8 cellular contexts compared by ENCODE assay signal in the genomic region with DNA sequence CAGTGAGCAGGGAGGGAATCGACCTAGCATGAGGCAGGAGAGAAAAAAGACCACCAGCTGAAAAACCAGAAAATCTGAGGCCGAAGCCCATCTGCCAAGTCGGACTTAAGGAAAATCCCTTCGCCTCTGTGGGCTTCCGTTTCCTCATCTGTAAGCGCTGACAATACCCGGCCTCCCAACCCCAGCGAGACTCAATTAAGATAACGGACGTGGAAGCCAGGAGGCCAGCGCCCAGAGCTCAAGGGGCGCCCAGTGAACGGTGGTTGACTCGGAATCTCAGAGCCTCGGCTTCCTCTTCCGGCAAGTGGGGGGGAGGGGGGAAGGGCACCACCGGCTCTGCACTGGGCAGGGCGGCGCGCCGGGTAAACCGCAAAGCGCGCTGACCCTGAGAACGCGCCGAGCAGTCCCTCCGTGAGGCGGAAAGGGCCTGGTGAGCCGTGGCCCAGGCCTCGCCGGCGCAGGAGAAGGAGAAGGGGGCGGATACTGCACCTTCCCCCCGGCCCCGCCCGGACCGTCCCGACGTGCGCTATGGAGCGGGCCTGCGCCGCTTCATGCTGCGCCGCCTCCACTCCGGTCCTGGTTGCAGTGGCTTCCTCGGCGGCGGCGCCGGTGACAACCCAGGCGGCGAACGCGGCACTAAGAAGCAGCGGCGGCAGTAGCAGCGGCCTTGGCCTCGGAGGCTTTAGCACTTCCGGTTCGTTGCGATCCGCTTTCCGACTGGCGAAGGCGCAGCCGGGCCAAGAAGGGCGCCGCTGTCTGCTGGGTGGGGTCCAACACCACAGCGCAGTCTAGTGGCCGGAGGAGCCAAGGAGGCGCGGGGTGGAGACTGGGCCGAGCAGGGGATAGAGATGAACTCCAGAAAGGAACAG. TPM values are rescaled to one million over a fixed set of nuclear protein-coding genes. Genes with fewer than 3 reads are reported as not detected.
DNase-seq lines count a peak whose midpoint lies in the region; ATAC-seq, FAIRE-seq and TF ChIP-seq lines count a peak whose summit lies in the region.

A gene (minus strand): TSS at position 693 of the 869 bp plus-strand sequence. CDS start 5,136 bp downstream, outside the sequence.

- peak; percentile 85 for FAIRE-seq in HTR-8/SVneo (lab: Jason Lieb, UNC)

- CTCF ChIA-PET in Caco-2 (lab: Charles Lee) = interaction anchor here (0.6 to 1.6 kb wide), 5 partner anchors 13 to 505 kb away, joined by 3 to 8 read pairs (median 4); a partner anchor contains a TSS
- CTCF ChIA-PET in activated CD8-positive, alpha-beta memory T cell treated with anti-CD3 and anti-CD28 coated beads, Interleukin-2, amount 10 ng/mL, durations not matched to agents 7 days and 5 days (lab: Charles Lee) = interaction anchor here (0.6 to 1.6 kb wide), 11 partner anchors 9 to 771 kb away, joined by 3 to 9 read pairs (median 3); no protein-coding TSS in a partner anchor

- DNase-seq in Caco-2 (peak; percentile 93 to 97), HTR-8/SVneo (ENCODE audit: insufficient read length, low spot score) (peak; percentile 92), NOMO-1 treated with dmso at 0.1 percent for 144 hours (lab: John Stamatoyannopoulos, UW; ENCODE audit: unreplicated experiment) (peak; percentile 92), endodermal cell (peak; percentile 99), mesenteric fat pad (ENCODE audit: low spot score) (peak; percentile 98)
- peak; percentile 96 for DNase-seq in activated CD8-positive, alpha-beta memory T cell treated with anti-CD3 and anti-CD28 coated beads, Interleukin-2, amount 10 ng/mL, durations not matched to agents 7 days and 5 days
- peak; percentile 87 to 90 for DNase-seq in stimulated activated CD8-positive, alpha-beta memory T cell treated with anti-CD3 and anti-CD28 coated beads, Interleukin-15, amount 100 ng/mL, for 4 hours (ENCODE audit: low read depth in 2 of 2)

- peak within 1 kb of the TSS; percentile 88 for H3K4me3 ChIP-seq in Caco-2 (ENCODE audit: low read depth, low read length)
- peak within 1 kb of the TSS; percentile 96 for H3K4me3 ChIP-seq in endodermal cell (ENCODE audit: low read length)

- no peaks in the 10 kb centered on the region for H3K36me3 ChIP-seq in Caco-2 (ENCODE audit: control insufficient read depth, insufficient read depth, low read length)
- peaks cover 24% of the 10 kb centered on the region for H3K36me3 ChIP-seq in endodermal cell (ENCODE audit: control insufficient read depth, insufficient read depth, low read length)

- WGBS in endodermal cell (ENCODE audit: insufficient coverage in 1 of 2, insufficient read length in 1 of 2), 2 experiments = 0% methylated on average over 36 to 75 of the region's 75 CpGs

- TF ChIP-seq CTCF in Caco-2 (IDR thresholded peaks at IDR 0.05; ENCODE audit: insufficient read depth in 1 of 2, low read depth in 1 of 2, low read length in 1 of 2, severe bottlenecking in 1 of 2, unreplicated experiment in 1 of 2) (peak; percentile 43 to 98), endodermal cell (conservative IDR thresholded peaks at IDR 0.05) (peak; percentile 94)

- peak within 1 kb of the TSS; percentile 80 for H3K27ac ChIP-seq in endodermal cell (ENCODE audit: low read depth, low read length)

- H3K9me3 ChIP-seq in Caco-2 = no peaks in the 10 kb centered on the region
- no peaks in the 10 kb centered on the region for H3K9me3 ChIP-seq in endodermal cell (ENCODE audit: control insufficient read depth, low read length)

- peak within 1 kb of the TSS; percentile 85 for H3K27ac Mint-ChIP-seq in Caco-2 (ENCODE audit: unreplicated experiment)
- peak within 1 kb of the TSS; percentile 96 for H3K27ac Mint-ChIP-seq in activated CD8-positive, alpha-beta memory T cell treated with anti-CD3 and anti-CD28 coated beads, Interleukin-2, amount 10 ng/mL, durations not matched to agents 7 days and 5 days
- peak within 1 kb of the TSS; percentile 92 for H3K27ac Mint-ChIP-seq in endodermal cell

- ATAC-seq in GM21360 (IDR thresholded peaks at IDR 0.05; ENCODE audit: unreplicated experiment) = peak; percentile 85
- ATAC-seq in activated CD8-positive, alpha-beta memory T cell treated with anti-CD3 and anti-CD28 coated beads, Interleukin-2, amount 10 ng/mL, durations not matched to agents 7 days and 5 days = peak; percentile 93

- H3K4me1 ChIP-seq in Caco-2 (peaks cover 7% of the 10 kb centered on the region), endodermal cell (ENCODE audit: control insufficient read depth, insufficient read depth, low read length) (no peaks in the 10 kb centered on the region)

- no peaks in the 10 kb centered on the region for H3K4me1 Mint-ChIP-seq in Caco-2 (ENCODE audit: low read depth, unreplicated experiment)
- peaks cover 49% of the 10 kb centered on the region for H3K4me1 Mint-ChIP-seq in activated CD8-positive, alpha-beta memory T cell treated with anti-CD3 and anti-CD28 coated beads, Interleukin-2, amount 10 ng/mL, durations not matched to agents 7 days and 5 days
- H3K4me1 Mint-ChIP-seq in endodermal cell = peaks cover 12% of the 10 kb centered on the region

- H3K4me3 Mint-ChIP-seq in Caco-2 (ENCODE audit: unreplicated experiment) (peak within 1 kb of the TSS; percentile 96), endodermal cell (peak within 1 kb of the TSS; percentile 86)
- peak within 1 kb of the TSS; percentile 99 for H3K4me3 Mint-ChIP-seq in activated CD8-positive, alpha-beta memory T cell treated with anti-CD3 and anti-CD28 coated beads, Interleukin-2, amount 10 ng/mL, durations not matched to agents 7 days and 5 days

- H3K9me3 Mint-ChIP-seq in Caco-2 (ENCODE audit: unreplicated experiment) = no peaks in the 10 kb centered on the region
- H3K9me3 Mint-ChIP-seq in activated CD8-positive, alpha-beta memory T cell treated with anti-CD3 and anti-CD28 coated beads, Interleukin-2, amount 10 ng/mL, durations not matched to agents 7 days and 5 days (ENCODE audit: low read depth) = no peaks in the 10 kb centered on the region
- peaks cover 3% of the 10 kb centered on the region for H3K9me3 Mint-ChIP-seq in endodermal cell

- POLR2A ChIA-PET in Caco-2 (lab: Charles Lee) = interaction anchor here (0.5 to 0.7 kb wide), 7 partner anchors 11 to 670 kb away, joined by 3 to 21 read pairs (median 3); no protein-coding TSS in a partner anchor

- peak within 1 kb of the TSS; percentile 80 for H3K9ac ChIP-seq in endodermal cell (ENCODE audit: extremely low read depth, low read length, poor library complexity, severe bottlenecking)

- intact Hi-C loops in Caco-2 (cut with micrococcal nuclease; ENCODE audit: unreplicated experiment) = loop anchor here (2.0 kb wide), 1 partner anchor 14 kb away; a partner anchor contains a TSS

- H3K27me3 Mint-ChIP-seq in Caco-2 (ENCODE audit: insufficient read depth, unreplicated experiment) (no peaks in the 10 kb centered on the region), endodermal cell (ENCODE audit: insufficient read depth) (peaks cover 6% of the 10 kb centered on the region)
- no peaks in the 10 kb centered on the region for H3K27me3 Mint-ChIP-seq in activated CD8-positive, alpha-beta memory T cell treated with anti-CD3 and anti-CD28 coated beads, Interleukin-2, amount 10 ng/mL, durations not matched to agents 7 days and 5 days

- H3K27me3 ChIP-seq in Caco-2 (replicated peaks; ENCODE audit: control insufficient read depth, insufficient read depth, low read length) (no peaks in the 10 kb centered on the region), endodermal cell (ENCODE audit: control insufficient read depth, insufficient read depth, low read length, poor library complexity, severe bottlenecking) (peaks cover 5% of the 10 kb centered on the region)

- H3K36me3 Mint-ChIP-seq in Caco-2 (ENCODE audit: insufficient read depth, unreplicated experiment) (no peaks in the 10 kb centered on the region), endodermal cell (ENCODE audit: low read depth) (peaks cover 11% of the 10 kb centered on the region)
- peaks cover 24% of the 10 kb centered on the region for H3K36me3 Mint-ChIP-seq in activated CD8-positive, alpha-beta memory T cell treated with anti-CD3 and anti-CD28 coated beads, Interleukin-2, amount 10 ng/mL, durations not matched to agents 7 days and 5 days

- no TSS peak for BruUV-seq in Caco-2 (replicated peaks; lab: Mats Ljungman, UMichigan)

RNA-seq across cellular contexts. Expression of the gene that starts here (rescaled TPM):
- total RNA-seq in Caco-2 (2022) (22.9 and 23.4 TPM in 2 replicates), endodermal cell (10 to 100 TPM; 31.8 to 34.9 TPM), mesenteric fat pad (36.7 TPM)
- 10 to 100 TPM; 41.6 to 44.1 TPM for total RNA-seq in activated CD8-positive, alpha-beta memory T cell treated with anti-CD3 and anti-CD28 coated beads, Interleukin-2, amount 10 ng/mL, durations not matched to agents 7 days and 5 days
- polyA plus RNA-seq in endodermal cell (2013, experiment 1 of 2) = 19.4 TPM
- 20.7 TPM for polyA plus RNA-seq in endodermal cell (2013, experiment 2 of 2)

Comparison
In these comparisons a context has a peak if more than half of its experiments do, and no peak if none do; other contexts are left out.
1. Peak in every context shown above with its lines: DNase-seq, ATAC-seq, H3K4me3 ChIP-seq and H3K27ac ChIP-seq.